9 cellular contexts compared by ENCODE assay signal in the genomic region with DNA sequence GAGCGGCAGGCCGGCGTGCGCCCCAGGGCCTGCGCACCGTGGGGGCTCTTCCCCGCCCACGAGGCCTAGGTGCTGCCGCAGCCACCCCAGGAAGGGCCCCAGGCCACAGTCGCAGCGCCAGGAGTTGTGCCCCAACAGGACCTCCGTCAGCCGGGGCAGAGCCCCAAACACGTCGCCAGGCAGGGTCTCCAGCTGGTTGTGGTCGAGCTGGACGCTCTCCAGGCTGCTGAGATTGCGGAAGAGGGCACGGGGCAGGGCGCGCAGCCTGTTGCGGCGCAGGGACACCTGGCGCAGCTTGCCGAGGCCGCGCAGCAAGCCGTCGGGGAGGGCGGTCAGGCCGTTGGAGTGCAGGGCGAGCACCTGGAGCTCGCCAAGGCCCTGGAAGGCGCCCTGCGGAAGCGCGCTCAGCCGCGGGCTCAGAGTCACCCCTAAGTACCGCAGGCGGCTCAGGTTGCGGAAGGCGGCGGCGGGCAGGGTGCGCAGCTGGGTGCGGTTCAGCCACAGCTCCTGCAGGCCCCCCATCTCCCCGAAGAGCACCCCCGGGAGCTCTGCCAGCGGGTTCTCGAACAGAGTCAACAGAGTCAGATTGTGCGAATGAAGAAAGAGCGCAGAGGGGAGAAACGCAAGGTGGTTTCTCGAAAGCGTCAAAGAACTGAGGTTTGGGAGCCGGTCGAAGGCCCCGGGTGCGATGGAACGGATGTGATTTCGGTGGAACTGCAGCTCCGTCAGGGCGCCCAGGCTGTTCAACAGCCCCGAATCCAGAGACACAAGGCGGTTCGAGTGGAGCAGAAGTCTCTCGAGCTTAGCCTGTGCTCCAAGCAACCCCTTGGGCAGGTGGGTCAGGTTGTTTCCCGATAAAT. TPM values are rescaled to one million over a fixed set of nuclear protein-coding genes. Genes with fewer than 3 reads are reported as not detected.
A peak's percentile ranks its signal among the peaks of the same experiment; 100 is the strongest.
DNase-seq lines count a peak whose midpoint lies in the region; ATAC-seq and TF ChIP-seq lines count a peak whose summit lies in the region.
"Had no signal": no experiment of that assay in that cellular context is flagged by ENCODE, and none has a peak within 500 bp of the region (broad histone marks: within the 10 kb centered on the region; RNA-seq: fewer than 3 reads in every experiment).

No MANE protein-coding gene starts in this region.

- peak overlapping the region in 1 of 3 donors; percentile 36 for H3K4me3 ChIP-seq in liver (ENCODE audit: low read depth in 1 of 3, low read length in 3 of 3)
- H3K4me3 ChIP-seq in aorta (ENCODE audit: low read length in 2 of 2), result no peak overlapping the region

- H3K4me1 ChIP-seq in liver (ENCODE audit: control insufficient read depth in 4 of 4, insufficient read depth in 4 of 4, low read length in 3 of 4), result peaks cover 3 to 34% (median 18%) of the 10 kb centered on the region in 4 donors
- H3K4me1 ChIP-seq in aorta (ENCODE audit: control insufficient read depth in 1 of 2, insufficient read depth in 2 of 2, low read length in 2 of 2), result no peaks in the 10 kb centered on the region

- H3K36me3 Mint-ChIP-seq in activated naive CD4-positive, alpha-beta T cell treated with anti-CD3 and anti-CD28 coated beads, Interleukin-2, amount 10 ng/mL, durations not matched to agents 7 days and 5 days, result peaks cover 2% of the 10 kb centered on the region

- H3K4me3 Mint-ChIP-seq in activated naive CD4-positive, alpha-beta T cell treated with anti-CD3 and anti-CD28 coated beads, Interleukin-2, amount 10 ng/mL, durations not matched to agents 7 days and 5 days, result peak overlapping the region; percentile 80
- H3K4me3 Mint-ChIP-seq: neural crest cell had no signal

- no peak overlapping the region for H3K9ac ChIP-seq in liver (ENCODE audit: low read depth in 1 of 2, low read length in 2 of 2)

- H3K27ac ChIP-seq in liver (ENCODE audit: low read depth in 1 of 2, low read length in 2 of 2) (peak overlapping the region; percentile 73 to 88), aorta (ENCODE audit: low read depth in 1 of 2, low read length in 2 of 2) (no peak overlapping the region)

- H3K36me3 ChIP-seq in liver (ENCODE audit: control insufficient read depth in 4 of 4, insufficient read depth in 3 of 4, low read depth in 1 of 4, low read length in 3 of 4) (no peaks in the 10 kb centered on the region), aorta (ENCODE audit: control insufficient read depth in 1 of 2, insufficient read depth in 2 of 2, low read length in 1 of 2) (no peaks in the 10 kb centered on the region)

- intact Hi-C loops in aorta (cut with DNase I), result no loop called here

- no peak for TF ChIP-seq RAD21 in liver (IDR thresholded peaks at IDR 0.05)

- no peak for TF ChIP-seq CTCF in liver (IDR thresholded peaks at IDR 0.05; ENCODE audit: low read depth, low read length, missing input control)

- WGBS in liver, result 52% methylated on average over 69 of the region's 69 CpGs
- 9 to 13% methylated on average over 67 to 69 of the region's 69 CpGs for WGBS in aorta, 2 donors

- peaks cover 19% of the 10 kb centered on the region for H3K27me3 Mint-ChIP-seq in activated naive CD4-positive, alpha-beta T cell treated with anti-CD3 and anti-CD28 coated beads, Interleukin-2, amount 10 ng/mL, durations not matched to agents 7 days and 5 days

- peak overlapping the region; percentile 97 for H3K27ac Mint-ChIP-seq in activated naive CD4-positive, alpha-beta T cell treated with anti-CD3 and anti-CD28 coated beads, Interleukin-2, amount 10 ng/mL, durations not matched to agents 7 days and 5 days

- CTCF ChIA-PET in activated naive CD4-positive, alpha-beta T cell treated with anti-CD3 and anti-CD28 coated beads, Interleukin-2, amount 10 ng/mL, durations not matched to agents 7 days and 5 days (lab: Charles Lee), result interaction anchor here (1.0 to 3.8 kb wide), 6 partner anchors 51 to 75 kb away, joined by 3 to 15 read pairs (median 4); no protein-coding TSS in a partner anchor

- H3K4me1 Mint-ChIP-seq in activated naive CD4-positive, alpha-beta T cell treated with anti-CD3 and anti-CD28 coated beads, Interleukin-2, amount 10 ng/mL, durations not matched to agents 7 days and 5 days, result peaks cover 58% of the 10 kb centered on the region

- no peaks in the 10 kb centered on the region for H3K27me3 ChIP-seq in liver (ENCODE audit: control insufficient read depth in 4 of 4, insufficient read depth in 4 of 4, low read length in 3 of 4)
- no peaks in the 10 kb centered on the region for H3K27me3 ChIP-seq in aorta (ENCODE audit: control insufficient read depth in 1 of 2, insufficient read depth in 2 of 2, low read length in 1 of 2)

- ATAC-seq in aorta (ENCODE audit: low FRiP score) (peak; percentile 44), GM19328 (IDR thresholded peaks at IDR 0.05; ENCODE audit: unreplicated experiment) (no peak), HG03571 (IDR thresholded peaks at IDR 0.05; ENCODE audit: unreplicated experiment) (no peak)

- H3K9me3 Mint-ChIP-seq in activated naive CD4-positive, alpha-beta T cell treated with anti-CD3 and anti-CD28 coated beads, Interleukin-2, amount 10 ng/mL, durations not matched to agents 7 days and 5 days, result no peaks in the 10 kb centered on the region
- H3K9me3 Mint-ChIP-seq: neural crest cell had no signal

- peak; percentile 55 for DNase-seq in stimulated activated CD4-positive, alpha-beta T cell treated with anti-CD3 and anti-CD28 coated beads, Interleukin-15, amount 100 ng/mL, for 24 hours
- no peak for DNase-seq in stimulated activated CD4-positive, alpha-beta T cell treated with anti-CD3 and anti-CD28 coated beads, Interleukin-2, amount 100 ng/mL, for 48 hours
- DNase-seq in activated naive CD4-positive, alpha-beta T cell treated with anti-CD3 and anti-CD28 coated beads, Interleukin-2, amount 10 ng/mL, durations not matched to agents 7 days and 5 days, result peak; percentile 65
- DNase-seq in aorta, result no peak
- no peak for DNase-seq in SHP77 treated with DMSO at 0.1 percent for 48 hours (lab: John Stamatoyannopoulos, UW)

- H3K9me3 ChIP-seq in liver (ENCODE audit: control insufficient read depth in 4 of 4, low read length in 3 of 4), result no peaks in the 10 kb centered on the region
- no peaks in the 10 kb centered on the region for H3K9me3 ChIP-seq in aorta (ENCODE audit: control insufficient read depth, low read length)

TF ChIP-seq in liver, 16 proteins besides CTCF, POLR2A, EP300 and RAD21:
- TF ChIP-seq, protein P1, sequence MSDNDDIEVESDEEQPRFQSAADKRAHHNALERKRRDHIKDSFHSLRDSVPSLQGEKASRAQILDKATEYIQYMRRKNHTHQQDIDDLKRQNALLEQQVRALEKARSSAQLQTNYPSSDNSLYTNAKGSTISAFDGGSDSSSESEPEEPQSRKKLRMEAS (IDR thresholded peaks at IDR 0.05), result no peak
- TF ChIP-seq TAF1 (conservative IDR thresholded peaks at IDR 0.05) (no peak), GABPA (IDR thresholded peaks at IDR 0.05 in 1 of 2, conservative IDR thresholded peaks at IDR 0.05 in 1 of 2) (no peak), FOXA2 (IDR thresholded peaks at IDR 0.05) (no peak), ZBTB33 (IDR thresholded peaks at IDR 0.05) (no peak)

RNA-seq across cellular contexts. Expression of gene GP5, which starts 1.9 kb away (rescaled TPM):
- total RNA-seq in liver (1 to 10 TPM in 1 of 2 donors, under 1 TPM in 1; 0.17 to 3.3 TPM), aorta (under 1 TPM; 0.19 to 0.33 TPM)
- polyA plus RNA-seq in liver (under 1 TPM; 0.03 to 0.15 TPM), aorta (under 1 TPM in 1 of 2 donors, not detected in 1; 0.15 TPM)
- total RNA-seq: neural crest cell had no signal

RNA-seq across cellular contexts. Expression of gene LRRC15, which starts 27.6 kb away (rescaled TPM):
- total RNA-seq in liver, result under 1 TPM in 1 of 2 donors, not detected in 1; 0.08 TPM
- polyA plus RNA-seq in liver, result under 1 TPM; 0.03 to 0.05 TPM
- under 1 TPM; 0.06 to 0.54 TPM for total RNA-seq in aorta
- not detected for polyA plus RNA-seq in aorta
- total RNA-seq: neural crest cell had no signal

RNA-seq across cellular contexts. Expression of gene CPN2, which starts 46.0 kb away (rescaled TPM):
- total RNA-seq in liver, result 10 to 100 TPM; 20.4 to 87.9 TPM
- 100 to 1,000 TPM; 169 to 196 TPM for polyA plus RNA-seq in liver
- not detected for total RNA-seq in aorta
- not detected for polyA plus RNA-seq in aorta
- total RNA-seq: neural crest cell had no signal

Comparison
In these comparisons a context has a peak if more than half of its experiments do, and no peak if none do; other contexts are left out.
1. DNase-seq: peak in stimulated activated CD4-positive, alpha-beta T cell treated with anti-CD3 and anti-CD28 coated beads, Interleukin-15, amount 100 ng/mL, for 24 hours (single experiment) and activated naive CD4-positive, alpha-beta T cell treated with anti-CD3 and anti-CD28 coated beads, Interleukin-2, amount 10 ng/mL, durations not matched to agents 7 days and 5 days (single experiment); none in stimulated activated CD4-positive, alpha-beta T cell treated with anti-CD3 and anti-CD28 coated beads, Interleukin-2, amount 100 ng/mL, for 48 hours (0 of 2), aorta (0 of 2) and SHP77 treated with DMSO at 0.1 percent for 48 hours (single experiment).
2. H3K27ac ChIP-seq: peak in liver (2 of 2); none in aorta (0 of 2).
3. RNA of gene CPN2, which starts 46.0 kb away (total RNA-seq): 20.4 to 87.9 TPM in liver; not detected in aorta; every median in the first group is over 10 times any median in the second.